In genomic region chr3:128548426-128549282, GRCh38 we compare ENCODE assay signal across 13 cellular contexts. TPM values are rescaled to one million over a fixed set of nuclear protein-coding genes. Genes with fewer than 3 reads are reported as not detected.
DNase-seq lines count a peak whose midpoint lies in the region; ATAC-seq, FAIRE-seq and TF ChIP-seq lines count a peak whose summit lies in the region.
"Had no signal": no experiment of that assay in that cellular context is flagged by ENCODE, and none has a peak within 500 bp of the region (broad histone marks: within the 10 kb centered on the region; RNA-seq: fewer than 3 reads in every experiment).

No MANE protein-coding gene starts in this region.

- TF ChIP-seq EP300 in upper lobe of left lung (IDR thresholded peaks at IDR 0.05): no peak

- peak in 1 of 2 donors; percentile 17 for ATAC-seq in upper lobe of left lung (ENCODE audit: low FRiP score in 2 of 2)
- no peak for ATAC-seq in GM21447 (IDR thresholded peaks at IDR 0.05; ENCODE audit: unreplicated experiment)
- ATAC-seq in HG03342 (IDR thresholded peaks at IDR 0.05; ENCODE audit: unreplicated experiment): no peak
- no peak for ATAC-seq in HG03521 (IDR thresholded peaks at IDR 0.05; ENCODE audit: unreplicated experiment)
- ATAC-seq: GM12878; stimulated activated memory B cell treated with anti-CD40 and anti-IgM and Interleukin-4, amounts not matched to agents 10 μg/mL and 1 μg/mL and 100 μg/mL, for 72 hours had no signal

- no peak overlapping the region for H3K9ac ChIP-seq in mammary epithelial cell (ENCODE audit: insufficient read depth, low read length)
- H3K9ac ChIP-seq in kidney (ENCODE audit: low read length in 2 of 2): no peak overlapping the region

- BruUV-seq in mammary epithelial cell (replicated peaks; lab: Mats Ljungman, UMichigan): no TSS peak

- H4K20me1 ChIP-seq in mammary epithelial cell (ENCODE audit: insufficient read depth, low read length): no peaks in the 10 kb centered on the region

- no peaks in the 10 kb centered on the region for H3K27me3 ChIP-seq in mammary epithelial cell (ENCODE audit: insufficient read depth, low read length)
- H3K27me3 ChIP-seq in upper lobe of left lung: no peaks in the 10 kb centered on the region

- dilution Hi-C loops in mammary epithelial cell (cut with HindIII; ENCODE audit: low sequenced_read_pairs): no loop called here

- no peak for TF ChIP-seq POLR2A in upper lobe of left lung (IDR thresholded peaks at IDR 0.05)

- peak overlapping the region; percentile 79 for H2AFZ ChIP-seq in mammary epithelial cell (ENCODE audit: low read depth, low read length)

- peaks cover under 1% of the 10 kb centered on the region for H3K9me3 ChIP-seq in mammary epithelial cell (replicated peaks; ENCODE audit: insufficient read depth, low read length)
- H3K9me3 ChIP-seq in kidney (ENCODE audit: control insufficient read depth in 1 of 2, low read length in 2 of 2): peaks cover 0 to under 1% of the 10 kb centered on the region in 2 donors
- H3K9me3 ChIP-seq in upper lobe of left lung: peaks cover 0 to 2% (median under 1%) of the 10 kb centered on the region in 4 donors
- H3K9me3 ChIP-seq: neutrophil had no signal

- H3K27ac ChIP-seq in mammary epithelial cell (ENCODE audit: insufficient read depth, low read depth, low read length) (peak overlapping the region; percentile 25), kidney (ENCODE audit: low read depth in 2 of 2, low read length in 2 of 2) (peak overlapping the region in 1 of 2 donors; percentile 23), upper lobe of left lung (peak overlapping the region in 3 of 4 donors; percentile 41 to 76 (median 50))
- H3K27ac ChIP-seq: neutrophil had no signal

- CTCF ChIA-PET in mammary epithelial cell (lab: Charles Lee; ENCODE audit: low non-redundant PET): interaction anchor here (0.6 kb wide), 1 partner anchor 748 kb away, joined by 3 read pairs; no protein-coding TSS in a partner anchor

- H3K36me3 ChIP-seq in mammary epithelial cell (ENCODE audit: insufficient read depth, low read length) (no peaks in the 10 kb centered on the region), kidney (ENCODE audit: control insufficient read depth in 1 of 2, insufficient read depth in 2 of 2, low read length in 2 of 2) (no peaks in the 10 kb centered on the region), upper lobe of left lung (no peaks in the 10 kb centered on the region)
- H3K36me3 ChIP-seq: neutrophil had no signal

- H3K4me2 ChIP-seq in mammary epithelial cell (ENCODE audit: insufficient read depth, low read depth, low read length): peak overlapping the region; percentile 48

- H3K4me1 ChIP-seq in mammary epithelial cell (ENCODE audit: insufficient read depth, low read length) (peaks cover 14% of the 10 kb centered on the region), kidney (ENCODE audit: control insufficient read depth in 1 of 2, insufficient read depth in 1 of 2, low read depth in 1 of 2, low read length in 2 of 2) (peaks cover 0 to 2% of the 10 kb centered on the region in 2 donors), upper lobe of left lung (peaks cover 10 to 24% (median 16%) of the 10 kb centered on the region in 4 donors)

- DNase-seq in NCI-H226 (peak; percentile 90), mammary epithelial cell (no peak), kidney (peak; percentile 80), upper lobe of left lung (no peak)
- DNase-seq: DMS 273 treated with DMSO at 0.1 percent for 48 hours, NCI-H2029 had no signal

- H3K4me3 ChIP-seq in mammary epithelial cell (replicated peaks in 1 of 3; ENCODE audit: insufficient read depth in 1 of 3, low read depth in 2 of 3, low read length in 3 of 3) (no peak overlapping the region), kidney (ENCODE audit: low read length in 2 of 2) (no peak overlapping the region), upper lobe of left lung (peak overlapping the region in 1 of 4 donors; percentile 2)
- H3K4me3 ChIP-seq: GM12878 had no signal

- intact Hi-C loops in mammary epithelial cell (cut with micrococcal nuclease): no loop called here
- intact Hi-C loops in kidney (cut with DNase I): no loop called here

- 52% methylated on average over 3 of the region's 6 CpGs for WGBS in mammary epithelial cell (ENCODE audit: low coverage, missing lambda C conversion rate)
- WGBS in upper lobe of left lung, 2 donors: 49 to 54% methylated on average over 6 of the region's 6 CpGs

- no peak for FAIRE-seq in kidney (lab: Jason Lieb, UNC)
- FAIRE-seq: GM12878, islet of Langerhans had no signal

- TF ChIP-seq CTCF in mammary epithelial cell (conservative IDR thresholded peaks at IDR 0.05 in 1 of 2, IDR thresholded peaks at IDR 0.05 in 1 of 2; ENCODE audit: extremely low read depth in 1 of 2, insufficient read depth in 1 of 2, low read depth in 1 of 2, low read length in 2 of 2): no peak
- TF ChIP-seq CTCF in kidney (IDR thresholded peaks at IDR 0.05; ENCODE audit: borderline replicate concordance, extremely low read depth, insufficient read depth): no peak
- TF ChIP-seq CTCF in upper lobe of left lung (IDR thresholded peaks at IDR 0.05): no peak

- no peaks in the 10 kb centered on the region for H3K79me2 ChIP-seq in mammary epithelial cell (ENCODE audit: insufficient read depth, low read length)

- in situ Hi-C loops in mammary epithelial cell (cut with MboI; ENCODE audit: low sequenced_read_pairs in 2 of 2): no loop called here

RNA-seq across cellular contexts. Expression of gene GATA2, which starts 55.7 kb away (rescaled TPM):
- total RNA-seq in mammary epithelial cell (not detected), kidney (31.4 TPM), upper lobe of left lung (10 to 100 TPM; 17.8 to 97.0 (median 63.0) TPM)
- polyA plus RNA-seq in mammary epithelial cell (0.10 TPM), kidney (ENCODE audit: insufficient read depth, low read depth, low replicate concordance) (22.9 TPM)
- polyA minus RNA-seq in mammary epithelial cell: not detected
- polyA plus RNA-seq: GM12878 had no signal

Comparison
In these comparisons a context has a peak if more than half of its experiments do, and no peak if none do; other contexts are left out.
1. DNase-seq: peak in NCI-H226 (single experiment) and kidney (single experiment); none in mammary epithelial cell (single experiment) and upper lobe of left lung (0 of 2).
2. RNA of gene GATA2, which starts 55.7 kb away (total RNA-seq): 17.8 to 97.0 TPM in upper lobe of left lung and 31.4 TPM in kidney (single experiment); not detected in mammary epithelial cell; every median in the first group is over 10 times any median in the second.